ENCODE assay signal across 1 cellular context in the genomic region with DNA sequence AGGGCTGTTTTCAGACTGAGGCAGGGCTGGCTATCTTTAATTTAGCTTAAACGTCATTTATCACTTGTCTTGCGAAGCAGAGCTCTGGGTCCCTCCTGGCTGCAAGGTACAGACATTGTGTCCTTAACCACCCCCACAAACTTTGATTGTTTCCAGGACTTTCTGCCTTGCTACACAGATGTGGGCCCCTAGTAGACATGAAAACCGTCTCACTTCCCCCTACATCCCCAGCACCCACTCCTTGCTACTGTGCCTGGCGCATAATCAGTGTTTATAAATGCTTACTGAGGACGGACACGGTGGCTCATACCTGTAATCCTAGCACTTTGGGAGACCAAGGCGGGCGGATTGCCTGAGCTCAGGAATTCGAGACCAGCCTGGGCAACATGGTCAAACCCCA.
A peak's percentile ranks its signal among the peaks of the same experiment; 100 is the strongest.
TF ChIP-seq lines count a peak whose summit lies in the region.

No MANE protein-coding gene starts in this region.

TF ChIP-seq in HEK293, 187 proteins besides CTCF, POLR2A, EP300 and RAD21 (continued from another document):
- TF ChIP-seq, protein P1, sequence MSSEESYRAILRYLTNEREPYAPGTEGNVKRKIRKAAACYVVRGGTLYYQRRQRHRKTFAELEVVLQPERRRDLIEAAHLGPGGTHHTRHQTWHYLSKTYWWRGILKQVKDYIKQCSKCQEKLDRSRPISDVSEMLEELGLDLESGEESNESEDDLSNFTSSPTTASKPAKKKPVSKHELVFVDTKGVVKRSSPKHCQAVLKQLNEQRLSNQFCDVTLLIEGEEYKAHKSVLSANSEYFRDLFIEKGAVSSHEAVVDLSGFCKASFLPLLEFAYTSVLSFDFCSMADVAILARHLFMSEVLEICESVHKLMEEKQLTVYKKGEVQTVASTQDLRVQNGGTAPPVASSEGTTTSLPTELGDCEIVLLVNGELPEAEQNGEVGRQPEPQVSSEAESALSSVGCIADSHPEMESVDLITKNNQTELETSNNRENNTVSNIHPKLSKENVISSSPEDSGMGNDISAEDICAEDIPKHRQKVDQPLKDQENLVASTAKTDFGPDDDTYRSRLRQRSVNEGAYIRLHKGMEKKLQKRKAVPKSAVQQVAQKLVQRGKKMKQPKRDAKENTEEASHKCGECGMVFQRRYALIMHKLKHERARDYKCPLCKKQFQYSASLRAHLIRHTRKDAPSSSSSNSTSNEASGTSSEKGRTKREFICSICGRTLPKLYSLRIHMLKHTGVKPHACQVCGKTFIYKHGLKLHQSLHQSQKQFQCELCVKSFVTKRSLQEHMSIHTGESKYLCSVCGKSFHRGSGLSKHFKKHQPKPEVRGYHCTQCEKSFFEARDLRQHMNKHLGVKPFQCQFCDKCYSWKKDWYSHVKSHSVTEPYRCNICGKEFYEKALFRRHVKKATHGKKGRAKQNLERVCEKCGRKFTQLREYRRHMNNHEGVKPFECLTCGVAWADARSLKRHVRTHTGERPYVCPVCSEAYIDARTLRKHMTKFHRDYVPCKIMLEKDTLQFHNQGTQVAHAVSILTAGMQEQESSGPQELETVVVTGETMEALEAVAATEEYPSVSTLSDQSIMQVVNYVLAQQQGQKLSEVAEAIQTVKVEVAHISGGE (tag by site-specific recombination; conservative IDR thresholded peaks at IDR 0.05; ENCODE audit: low read depth): no peak
- TF ChIP-seq ZNF311 (tag by site-specific recombination; IDR thresholded peaks at IDR 0.05; ENCODE audit: borderline replicate concordance) (no peak), OVOL3 (tag by site-specific recombination; IDR thresholded peaks at IDR 0.05) (no peak), EGR2 (tag by site-specific recombination; IDR thresholded peaks at IDR 0.05; ENCODE audit: low read depth) (peak; percentile 35; the same call in 1 of the 2 replicates)
TF ChIP-seq in HEK293: peak in this region for 3.
